ENCODE assay signal across 13 cellular contexts in genomic region chr1:205714190-205714905, GRCh38. TPM values are rescaled to one million over a fixed set of nuclear protein-coding genes. Genes with fewer than 3 reads are reported as not detected.
A peak's percentile ranks its signal among the peaks of the same experiment; 100 is the strongest.
DNase-seq lines count a peak whose midpoint lies in the region; ATAC-seq and TF ChIP-seq lines count a peak whose summit lies in the region.
"Had no signal": no experiment of that assay in that cellular context is flagged by ENCODE, and none has a peak within 500 bp of the region (broad histone marks: within the 10 kb centered on the region; RNA-seq: fewer than 3 reads in every experiment).

No MANE protein-coding gene starts in this region.

- H3K27me3 ChIP-seq in ACC112 (ENCODE audit: insufficient read depth, low read length): no peaks in the 10 kb centered on the region
- no peaks in the 10 kb centered on the region for H3K27me3 ChIP-seq in right lobe of liver

- H3K27ac Mint-ChIP-seq in activated T-cell treated with anti-CD3 and anti-CD28 coated beads, Interleukin-2, amount 50 U/mL, for 72 hours: no peak overlapping the region

- H3K36me3 Mint-ChIP-seq in activated T-cell treated with anti-CD3 and anti-CD28 coated beads, Interleukin-2, amount 50 U/mL, for 72 hours (ENCODE audit: insufficient read depth in 2 of 2): peaks cover 7 to 36% of the 10 kb centered on the region in 2 donors

- ATAC-seq in right lobe of liver (peak; percentile 59 to 76 (median 65)), HG02981 (IDR thresholded peaks at IDR 0.05; ENCODE audit: unreplicated experiment) (no peak)
- no peak for ATAC-seq in activated T-cell treated with anti-CD3 and anti-CD28 coated beads, Interleukin-2, amount 50 U/mL, for 72 hours (replicated peaks in 1 of 2)

- H3K9me3 Mint-ChIP-seq in activated T-cell treated with anti-CD3 and anti-CD28 coated beads, Interleukin-2, amount 50 U/mL, for 72 hours: no peaks in the 10 kb centered on the region
- H3K9me3 Mint-ChIP-seq: activated T-cell treated with anti-CD3 and anti-CD28 coated beads, Interleukin-2, amount 50 U/mL, for 24 hours; stimulated activated naive CD8-positive, alpha-beta T cell treated with anti-CD3 and anti-CD28 coated beads, Interleukin-15, Interleukin-2, amounts not matched to agents 100 ng/mL and 50 ng/mL, for 24 hours had no signal

- H3K4me1 ChIP-seq in ACC112 (ENCODE audit: control insufficient read depth, insufficient read depth, low read length, unreplicated experiment) (peaks cover 6% of the 10 kb centered on the region), right lobe of liver (peaks cover 0 to 77% (median 34%) of the 10 kb centered on the region in 4 donors)

- peak overlapping the region; percentile 13; the same call in 1 of the 2 replicates for H3K27ac ChIP-seq in ACC112 (ENCODE audit: low read depth, low read length)
- peak overlapping the region; percentile 47 to 79 (median 57) for H3K27ac ChIP-seq in right lobe of liver
- H3K27ac ChIP-seq: skin epidermis had no signal

- 34% methylated on average over 5 of the region's 5 CpGs for WGBS in right lobe of liver (ENCODE audit: insufficient coverage, low coverage, low lambda C conversion rate, missing lambda C conversion rate)

- intact Hi-C loops in right lobe of liver (cut with DNase I): loop anchor here in 1 of 2 donors (10.0 kb wide), 1 partner anchor 50 kb away; no protein-coding TSS in a partner anchor

- H3K79me2 ChIP-seq in ACC112 (ENCODE audit: control insufficient read depth, insufficient read depth, low read length, unreplicated experiment): no peaks in the 10 kb centered on the region

- no peak for TF ChIP-seq POLR2A in right lobe of liver (IDR thresholded peaks at IDR 0.05)

- H3K4me3 ChIP-seq in ACC112 (ENCODE audit: low read depth, low read length) (no peak overlapping the region), HFF-Myc (replicated peaks; ENCODE audit: low read depth, low read length) (no peak overlapping the region), right lobe of liver (no peak overlapping the region)
- H3K4me3 ChIP-seq: skin epidermis had no signal

- no peak overlapping the region for H3K4me3 Mint-ChIP-seq in activated T-cell treated with anti-CD3 and anti-CD28 coated beads, Interleukin-2, amount 50 U/mL, for 72 hours
- H3K4me3 Mint-ChIP-seq: activated T-cell treated with anti-CD3 and anti-CD28 coated beads, Interleukin-2, amount 50 U/mL, for 24 hours; stimulated activated naive CD8-positive, alpha-beta T cell treated with anti-CD3 and anti-CD28 coated beads, Interleukin-15, Interleukin-2, amounts not matched to agents 100 ng/mL and 50 ng/mL, for 24 hours had no signal

- DNase-seq in HFF-Myc (ENCODE audit: extremely low read depth, low read depth) (peak; percentile 14), astrocyte of the hippocampus (ENCODE audit: low read depth, low spot score) (peak; percentile 31), right lobe of liver (peak; percentile 58 to 90 (median 76)), UCSD-AML1 (lab: John Stamatoyannopoulos, UW; ENCODE audit: unreplicated experiment) (no peak), HUDEP-2 (lab: John Stamatoyannopoulos, UW; ENCODE audit: unreplicated experiment in 76 of 76) (no peak)
- DNase-seq in activated T-cell treated with anti-CD3 and anti-CD28 coated beads, Interleukin-2, amount 50 U/mL, for 72 hours: no peak
- DNase-seq: activated T-cell treated with anti-CD3 and anti-CD28 coated beads, Interleukin-2, amount 50 U/mL, for 24 hours; effector CD4-positive, alpha-beta T cell; MM.1S had no signal

- H2AFZ ChIP-seq in ACC112 (ENCODE audit: low read length, unreplicated experiment): no peak overlapping the region

- no peaks in the 10 kb centered on the region for H3K27me3 Mint-ChIP-seq in activated T-cell treated with anti-CD3 and anti-CD28 coated beads, Interleukin-2, amount 50 U/mL, for 72 hours (ENCODE audit: low read depth)
- H3K27me3 Mint-ChIP-seq: activated T-cell treated with anti-CD3 and anti-CD28 coated beads, Interleukin-2, amount 50 U/mL, for 24 hours; stimulated activated naive CD8-positive, alpha-beta T cell treated with anti-CD3 and anti-CD28 coated beads, Interleukin-15, Interleukin-2, amounts not matched to agents 100 ng/mL and 50 ng/mL, for 24 hours had no signal

- peaks cover 0 to 3% (median 0%) of the 10 kb centered on the region in 4 donors for H3K9me3 ChIP-seq in right lobe of liver

- H3K4me1 Mint-ChIP-seq in activated T-cell treated with anti-CD3 and anti-CD28 coated beads, Interleukin-2, amount 50 U/mL, for 72 hours (ENCODE audit: low read depth): peaks cover 16% of the 10 kb centered on the region

- TF ChIP-seq CTCF in HFF-Myc (IDR thresholded peaks at IDR 0.05; ENCODE audit: low read depth, low read length, missing control alignments): no peak
- TF ChIP-seq CTCF in right lobe of liver (IDR thresholded peaks at IDR 0.05): no peak

- H3K36me3 ChIP-seq in ACC112 (ENCODE audit: insufficient read depth, low read length): peaks cover 37% of the 10 kb centered on the region
- peaks cover 0 to 22% (median 11%) of the 10 kb centered on the region in 4 donors for H3K36me3 ChIP-seq in right lobe of liver

RNA-seq across cellular contexts. Expression of gene SLC45A3, which starts 34.0 kb away (rescaled TPM):
- 10 to 100 TPM in 2 of 6 experiments, 1 to 10 TPM in 4; 6.9 to 27.0 (median 7.9) TPM for total RNA-seq in right lobe of liver
- 1 to 10 TPM in 1 of 2 donors, under 1 TPM in 1; 0.70 to 1.0 TPM for total RNA-seq in activated T-cell treated with anti-CD3 and anti-CD28 coated beads, Interleukin-2, amount 50 U/mL, for 72 hours

RNA-seq across cellular contexts. Expression of gene NUCKS1, which starts 35.6 kb away (rescaled TPM):
- 10 to 100 TPM; 32.8 to 91.1 (median 68.6) TPM for total RNA-seq in right lobe of liver
- 100 to 1,000 TPM; 192 to 257 TPM for total RNA-seq in activated T-cell treated with anti-CD3 and anti-CD28 coated beads, Interleukin-2, amount 50 U/mL, for 72 hours

Comparison
In these comparisons a context has a peak if more than half of its experiments do, and no peak if none do; other contexts are left out.
1. DNase-seq: peak in HFF-Myc (single experiment), astrocyte of the hippocampus (single experiment) and right lobe of liver (3 of 3); none in activated T-cell treated with anti-CD3 and anti-CD28 coated beads, Interleukin-2, amount 50 U/mL, for 72 hours (0 of 2), UCSD-AML1 (single experiment) and HUDEP-2 (0 of 76).
2. ATAC-seq: peak in right lobe of liver (4 of 4); none in activated T-cell treated with anti-CD3 and anti-CD28 coated beads, Interleukin-2, amount 50 U/mL, for 72 hours (0 of 2) and HG02981 (single experiment).